Comparison of ENCODE assay signal across 1 cellular context in the genomic region with DNA sequence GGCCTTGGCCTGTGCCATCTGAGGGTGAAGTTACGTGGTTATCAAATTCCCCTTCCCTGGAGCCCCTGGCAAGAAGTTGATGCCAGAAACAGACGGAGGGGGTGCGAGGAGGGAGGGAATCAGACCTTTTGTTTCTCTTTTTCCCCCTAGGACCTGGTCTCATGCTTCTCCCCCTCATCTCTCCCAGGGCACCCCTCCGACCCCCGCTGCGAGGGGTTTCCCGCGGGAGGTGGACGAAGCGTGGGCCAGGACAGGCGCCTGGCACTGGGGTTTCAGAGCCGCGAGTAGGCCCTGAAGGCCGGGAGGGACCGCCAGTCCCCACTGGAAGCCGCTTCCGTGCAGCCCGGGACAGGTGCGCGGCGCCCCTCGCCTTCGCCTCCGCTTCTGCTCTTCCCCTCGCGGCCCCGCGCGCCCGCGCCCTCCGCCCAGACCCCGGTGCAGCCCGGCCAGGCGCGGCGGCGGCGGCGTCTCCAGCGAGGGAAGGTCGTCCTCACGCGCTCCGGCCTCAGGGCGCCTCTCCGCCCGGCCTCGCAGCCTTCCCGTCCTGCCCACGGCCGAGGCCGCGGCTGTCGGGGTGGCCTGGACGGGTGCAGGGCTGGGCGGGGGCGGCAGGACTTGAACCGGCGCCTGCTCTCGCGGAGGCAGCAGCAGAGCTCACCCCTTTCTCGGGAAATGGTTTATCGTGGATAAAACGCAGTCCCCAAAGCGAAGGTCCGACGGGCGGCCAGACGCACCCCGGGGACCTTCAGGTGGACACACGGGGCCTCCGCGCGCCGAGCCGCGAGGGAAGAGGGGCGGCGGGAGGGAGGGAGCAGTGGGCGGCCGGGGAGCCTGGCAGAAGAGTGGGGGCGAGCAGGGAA.
TF ChIP-seq lines count a peak whose summit lies in the region.

No MANE protein-coding gene starts in this region.

TF ChIP-seq in GM23338, 12 proteins besides CTCF, POLR2A, EP300 and RAD21 (continued from another document):
- TF ChIP-seq, protein P1, sequence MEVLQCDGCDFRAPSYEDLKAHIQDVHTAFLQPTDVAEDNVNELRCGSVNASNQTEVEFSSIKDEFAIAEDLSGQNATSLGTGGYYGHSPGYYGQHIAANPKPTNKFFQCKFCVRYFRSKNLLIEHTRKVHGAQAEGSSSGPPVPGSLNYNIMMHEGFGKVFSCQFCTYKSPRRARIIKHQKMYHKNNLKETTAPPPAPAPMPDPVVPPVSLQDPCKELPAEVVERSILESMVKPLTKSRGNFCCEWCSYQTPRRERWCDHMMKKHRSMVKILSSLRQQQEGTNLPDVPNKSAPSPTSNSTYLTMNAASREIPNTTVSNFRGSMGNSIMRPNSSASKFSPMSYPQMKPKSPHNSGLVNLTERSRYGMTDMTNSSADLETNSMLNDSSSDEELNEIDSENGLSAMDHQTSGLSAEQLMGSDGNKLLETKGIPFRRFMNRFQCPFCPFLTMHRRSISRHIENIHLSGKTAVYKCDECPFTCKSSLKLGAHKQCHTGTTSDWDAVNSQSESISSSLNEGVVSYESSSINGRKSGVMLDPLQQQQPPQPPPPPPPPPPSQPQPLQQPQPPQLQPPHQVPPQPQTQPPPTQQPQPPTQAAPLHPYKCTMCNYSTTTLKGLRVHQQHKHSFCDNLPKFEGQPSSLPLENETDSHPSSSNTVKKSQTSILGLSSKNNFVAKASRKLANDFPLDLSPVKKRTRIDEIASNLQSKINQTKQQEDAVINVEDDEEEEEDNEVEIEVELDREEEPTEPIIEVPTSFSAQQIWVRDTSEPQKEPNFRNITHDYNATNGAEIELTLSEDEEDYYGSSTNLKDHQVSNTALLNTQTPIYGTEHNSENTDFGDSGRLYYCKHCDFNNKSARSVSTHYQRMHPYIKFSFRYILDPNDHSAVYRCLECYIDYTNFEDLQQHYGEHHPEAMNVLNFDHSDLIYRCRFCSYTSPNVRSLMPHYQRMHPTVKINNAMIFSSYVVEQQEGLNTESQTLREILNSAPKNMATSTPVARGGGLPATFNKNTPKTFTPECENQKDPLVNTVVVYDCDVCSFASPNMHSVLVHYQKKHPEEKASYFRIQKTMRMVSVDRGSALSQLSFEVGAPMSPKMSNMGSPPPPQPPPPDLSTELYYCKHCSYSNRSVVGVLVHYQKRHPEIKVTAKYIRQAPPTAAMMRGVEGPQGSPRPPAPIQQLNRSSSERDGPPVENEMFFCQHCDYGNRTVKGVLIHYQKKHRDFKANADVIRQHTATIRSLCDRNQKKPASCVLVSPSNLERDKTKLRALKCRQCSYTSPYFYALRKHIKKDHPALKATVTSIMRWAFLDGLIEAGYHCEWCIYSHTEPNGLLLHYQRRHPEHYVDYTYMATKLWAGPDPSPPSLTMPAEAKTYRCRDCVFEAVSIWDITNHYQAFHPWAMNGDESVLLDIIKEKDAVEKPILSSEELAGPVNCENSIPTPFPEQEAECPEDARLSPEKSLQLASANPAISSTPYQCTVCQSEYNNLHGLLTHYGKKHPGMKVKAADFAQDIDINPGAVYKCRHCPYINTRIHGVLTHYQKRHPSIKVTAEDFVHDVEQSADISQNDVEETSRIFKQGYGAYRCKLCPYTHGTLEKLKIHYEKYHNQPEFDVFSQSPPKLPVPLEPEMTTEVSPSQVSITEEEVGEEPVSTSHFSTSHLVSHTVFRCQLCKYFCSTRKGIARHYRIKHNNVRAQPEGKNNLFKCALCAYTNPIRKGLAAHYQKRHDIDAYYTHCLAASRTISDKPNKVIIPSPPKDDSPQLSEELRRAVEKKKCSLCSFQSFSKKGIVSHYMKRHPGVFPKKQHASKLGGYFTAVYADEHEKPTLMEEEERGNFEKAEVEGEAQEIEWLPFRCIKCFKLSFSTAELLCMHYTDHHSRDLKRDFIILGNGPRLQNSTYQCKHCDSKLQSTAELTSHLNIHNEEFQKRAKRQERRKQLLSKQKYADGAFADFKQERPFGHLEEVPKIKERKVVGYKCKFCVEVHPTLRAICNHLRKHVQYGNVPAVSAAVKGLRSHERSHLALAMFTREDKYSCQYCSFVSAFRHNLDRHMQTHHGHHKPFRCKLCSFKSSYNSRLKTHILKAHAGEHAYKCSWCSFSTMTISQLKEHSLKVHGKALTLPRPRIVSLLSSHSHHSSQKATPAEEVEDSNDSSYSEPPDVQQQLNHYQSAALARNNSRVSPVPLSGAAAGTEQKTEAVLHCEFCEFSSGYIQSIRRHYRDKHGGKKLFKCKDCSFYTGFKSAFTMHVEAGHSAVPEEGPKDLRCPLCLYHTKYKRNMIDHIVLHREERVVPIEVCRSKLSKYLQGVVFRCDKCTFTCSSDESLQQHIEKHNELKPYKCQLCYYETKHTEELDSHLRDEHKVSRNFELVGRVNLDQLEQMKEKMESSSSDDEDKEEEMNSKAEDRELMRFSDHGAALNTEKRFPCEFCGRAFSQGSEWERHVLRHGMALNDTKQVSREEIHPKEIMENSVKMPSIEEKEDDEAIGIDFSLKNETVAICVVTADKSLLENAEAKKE (CRISPR knock-in tag; IDR thresholded peaks at IDR 0.05): no peak
- no peak for TF ChIP-seq STAT1 (IDR thresholded peaks at IDR 0.05; ENCODE audit: unreplicated experiment)
- no peak for TF ChIP-seq JUNB (IDR thresholded peaks at IDR 0.05; ENCODE audit: unreplicated experiment)
- TF ChIP-seq NANOG (IDR thresholded peaks at IDR 0.05; ENCODE audit: borderline replicate concordance): no peak
